27 cellular contexts compared by ENCODE assay signal in genomic region chrX:145533534-145533933, GRCh38.
"Had no signal": no experiment of that assay in that cellular context is flagged by ENCODE, and none has a peak within 500 bp of the region (broad histone marks: within the 10 kb centered on the region; RNA-seq: fewer than 3 reads in every experiment).

No MANE protein-coding gene starts in this region.

- DNase-seq: colonic mucosa; cortex of kidney; dermis blood vessel endothelial cell; dorsolateral prefrontal cortex; effector CD4-positive, alpha-beta T cell; effector CD8-positive, alpha-beta T cell; effector memory CD4-positive, alpha-beta T cell; effector memory CD8-positive, alpha-beta T cell; endodermal cell; erythroblast; esophagus squamous epithelium; foreskin fibroblast; foreskin keratinocyte; foreskin melanocyte; gastrocnemius medialis; glutamatergic neuron; head of caudate nucleus; heart left ventricle; heart right ventricle had no signal

- H3K4me1 ChIP-seq: colonic mucosa, esophagus muscularis mucosa, esophagus squamous epithelium, foreskin keratinocyte, gastrocnemius medialis, gastroesophageal sphincter, heart left ventricle, heart right ventricle had no signal

- FAIRE-seq: endometrium, endothelial cell of umbilical vein, frontal cortex had no signal

- ATAC-seq: effector memory CD8-positive, alpha-beta T cell; esophagus mucosa; foreskin keratinocyte; gastrocnemius medialis; gastroesophageal sphincter; heart left ventricle; heart right ventricle had no signal

- H3K4me3 ChIP-seq: colonic mucosa, coronary artery, dorsolateral prefrontal cortex, esophagus muscularis mucosa, esophagus squamous epithelium, gastrocnemius medialis, gastroesophageal sphincter, heart left ventricle, heart right ventricle had no signal

- H3K27me3 ChIP-seq: colonic mucosa, esophagus muscularis mucosa, esophagus squamous epithelium, foreskin keratinocyte, gastrocnemius medialis, gastroesophageal sphincter, heart left ventricle, heart right ventricle had no signal

- H3K36me3 ChIP-seq: colonic mucosa, esophagus muscularis mucosa, esophagus squamous epithelium, gastrocnemius medialis, gastroesophageal sphincter, heart left ventricle, heart right ventricle had no signal

- H3K9me3 ChIP-seq: colonic mucosa, esophagus muscularis mucosa, esophagus squamous epithelium, gastrocnemius medialis, gastroesophageal sphincter, heart left ventricle, heart right ventricle had no signal

- H3K27ac ChIP-seq: colonic mucosa, coronary artery, dorsolateral prefrontal cortex, epithelial cell of prostate, esophagus muscularis mucosa, esophagus squamous epithelium, foreskin keratinocyte, gastrocnemius medialis, gastroesophageal sphincter, heart left ventricle, heart right ventricle had no signal
